28 cellular contexts compared by ENCODE assay signal in the genomic region with DNA sequence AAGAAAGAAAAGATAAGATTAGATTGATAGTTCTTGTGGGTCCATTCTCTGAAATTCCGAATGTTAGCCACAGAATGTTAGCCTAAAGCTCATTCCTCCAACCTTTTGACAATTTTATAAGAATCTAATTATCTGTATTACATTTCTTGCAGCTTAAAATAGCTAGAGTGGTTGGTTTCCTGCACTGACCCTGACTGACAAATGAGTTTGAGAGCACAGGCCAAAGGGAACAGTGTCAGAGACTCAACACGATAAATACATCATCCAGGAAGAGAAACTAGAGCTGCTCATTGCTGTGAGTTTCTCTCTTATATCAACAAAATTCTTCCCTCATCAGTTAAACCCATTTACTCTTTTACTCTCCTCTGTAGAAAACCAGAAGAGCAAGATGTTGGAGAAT.
"Had no signal": no experiment of that assay in that cellular context is flagged by ENCODE, and none has a peak within 500 bp of the region (broad histone marks: within the 10 kb centered on the region; RNA-seq: fewer than 3 reads in every experiment).

No MANE protein-coding gene starts in this region.

- H3K4me1 Mint-ChIP-seq: activated naive CD4-positive, alpha-beta T cell treated with anti-CD3 and anti-CD28 coated beads, Interleukin-2, amount 50 U/mL, for 24 hours; activated naive CD8-positive, alpha-beta T cell treated with anti-CD3 and anti-CD28 coated beads, Interleukin-2, amount 50 U/mL, for 24 hours; activated T-helper 17 cell treated with anti-CD3 and anti-CD28 coated beads, Interleukin-2, amount 50 U/mL, for 72 hours; central memory CD8-positive, alpha-beta T cell had no signal

- H3K9me3 Mint-ChIP-seq: activated B cell treated with CpG ODN at 0.5 μM for 24 hours; activated CD8-positive, alpha-beta T cell treated with anti-CD3 and anti-CD28 coated beads for 36 hours; activated naive CD4-positive, alpha-beta T cell treated with anti-CD3 and anti-CD28 coated beads for 36 hours; activated naive CD4-positive, alpha-beta T cell treated with anti-CD3 and anti-CD28 coated beads, Interleukin-2, amount 50 U/mL, for 24 hours; activated naive CD8-positive, alpha-beta T cell treated with anti-CD3 and anti-CD28 coated beads for 36 hours; activated naive CD8-positive, alpha-beta T cell treated with anti-CD3 and anti-CD28 coated beads, Interleukin-2, amount 50 U/mL, for 24 hours; activated T-cell treated with anti-CD3 and anti-CD28 coated beads, Interleukin-2, amount 50 U/mL, for 4 hours; activated T-helper 17 cell treated with anti-CD3 and anti-CD28 coated beads, Interleukin-2, amount 50 U/mL, for 72 hours; central memory CD8-positive, alpha-beta T cell; dendritic cell treated with granulocyte-macrophage colony-stimulating factor and Interleukin-4, amounts not matched to agents 40 ng/mL and 50 ng/mL, for 4 days; endodermal cell had no signal

- H3K36me3 Mint-ChIP-seq: activated naive CD4-positive, alpha-beta T cell treated with anti-CD3 and anti-CD28 coated beads, Interleukin-2, amount 50 U/mL, for 24 hours; activated naive CD8-positive, alpha-beta T cell treated with anti-CD3 and anti-CD28 coated beads for 36 hours had no signal

- H3K4me3 Mint-ChIP-seq: activated B cell treated with CpG ODN at 0.5 μM for 24 hours; activated CD8-positive, alpha-beta T cell treated with anti-CD3 and anti-CD28 coated beads for 36 hours; activated naive CD4-positive, alpha-beta T cell treated with anti-CD3 and anti-CD28 coated beads for 36 hours; activated naive CD4-positive, alpha-beta T cell treated with anti-CD3 and anti-CD28 coated beads, Interleukin-2, amount 50 U/mL, for 24 hours; activated naive CD8-positive, alpha-beta T cell treated with anti-CD3 and anti-CD28 coated beads for 36 hours; activated naive CD8-positive, alpha-beta T cell treated with anti-CD3 and anti-CD28 coated beads, Interleukin-2, amount 50 U/mL, for 24 hours; activated T-cell treated with anti-CD3 and anti-CD28 coated beads, Interleukin-2, amount 50 U/mL, for 4 hours; activated T-helper 17 cell treated with anti-CD3 and anti-CD28 coated beads, Interleukin-2, amount 50 U/mL, for 72 hours; central memory CD8-positive, alpha-beta T cell; dendritic cell treated with granulocyte-macrophage colony-stimulating factor and Interleukin-4, amounts not matched to agents 40 ng/mL and 50 ng/mL, for 4 days; endodermal cell had no signal

- ATAC-seq: activated CD4-positive, CD25-positive, alpha-beta regulatory T cell treated with anti-CD3 and anti-CD28 coated beads, Interleukin-2, amount 50 U/mL, for 24 hours; activated CD8-positive, alpha-beta T cell treated with anti-CD3 and anti-CD28 coated beads for 36 hours; activated naive CD8-positive, alpha-beta T cell treated with anti-CD3 and anti-CD28 coated beads, Interleukin-2, amount 50 U/mL, for 24 hours; activated T-cell treated with anti-CD3 and anti-CD28 coated beads, Interleukin-2, amount 50 U/mL, for 4 hours; activated T-helper 17 cell treated with anti-CD3 and anti-CD28 coated beads, Interleukin-2, amount 50 U/mL, for 72 hours; esophagus mucosa; foreskin keratinocyte; gastrocnemius medialis had no signal

- H3K27ac Mint-ChIP-seq: activated B cell treated with CpG ODN at 0.5 μM for 24 hours; activated CD8-positive, alpha-beta T cell treated with anti-CD3 and anti-CD28 coated beads for 36 hours; activated naive CD4-positive, alpha-beta T cell treated with anti-CD3 and anti-CD28 coated beads for 36 hours; activated naive CD4-positive, alpha-beta T cell treated with anti-CD3 and anti-CD28 coated beads, Interleukin-2, amount 50 U/mL, for 24 hours; activated naive CD8-positive, alpha-beta T cell treated with anti-CD3 and anti-CD28 coated beads for 36 hours; activated naive CD8-positive, alpha-beta T cell treated with anti-CD3 and anti-CD28 coated beads, Interleukin-2, amount 50 U/mL, for 24 hours; activated T-helper 17 cell treated with anti-CD3 and anti-CD28 coated beads, Interleukin-2, amount 50 U/mL, for 72 hours; dendritic cell treated with granulocyte-macrophage colony-stimulating factor and Interleukin-4, amounts not matched to agents 40 ng/mL and 50 ng/mL, for 4 days; endodermal cell had no signal

- H3K27me3 Mint-ChIP-seq: activated B cell treated with CpG ODN at 0.5 μM for 24 hours; activated CD8-positive, alpha-beta T cell treated with anti-CD3 and anti-CD28 coated beads for 36 hours; activated naive CD4-positive, alpha-beta T cell treated with anti-CD3 and anti-CD28 coated beads, Interleukin-2, amount 50 U/mL, for 24 hours; activated naive CD8-positive, alpha-beta T cell treated with anti-CD3 and anti-CD28 coated beads for 36 hours; activated naive CD8-positive, alpha-beta T cell treated with anti-CD3 and anti-CD28 coated beads, Interleukin-2, amount 50 U/mL, for 24 hours; activated T-helper 17 cell treated with anti-CD3 and anti-CD28 coated beads, Interleukin-2, amount 50 U/mL, for 72 hours; central memory CD8-positive, alpha-beta T cell had no signal

- DNase-seq: activated B cell treated with CpG ODN at 0.5 μM for 24 hours; activated CD4-positive, alpha-beta T cell treated with anti-CD3 and anti-CD28 coated beads for 48 hours; activated CD4-positive, alpha-beta T cell treated with anti-CD3 and anti-CD28 coated beads, Interleukin-2, amount 50 U/mL, for 1 hour; activated CD4-positive, alpha-beta T cell treated with anti-CD3 and anti-CD28 coated beads, Interleukin-2, amount 50 U/mL, for 48 hours; activated CD8-positive, alpha-beta memory T cell treated with anti-CD3 and anti-CD28 coated beads for 24 hours; activated CD8-positive, alpha-beta T cell treated with anti-CD3 and anti-CD28 coated beads for 36 hours; activated effector memory CD4-positive, alpha-beta T cell treated with Interleukin-2 at 50 U/mL for 16 hours; activated gamma-delta T cell treated with Interleukin-2 at 50 U/mL for 16 hours; activated naive CD4-positive, alpha-beta T cell treated with anti-CD3 and anti-CD28 coated beads for 36 hours; activated naive CD8-positive, alpha-beta T cell treated with anti-CD3 and anti-CD28 coated beads for 36 hours; activated naive CD8-positive, alpha-beta T cell treated with anti-CD3 and anti-CD28 coated beads, Interleukin-2, amount 50 U/mL, for 24 hours; activated T-cell treated with anti-CD3 and anti-CD28 coated beads, Interleukin-2, amount 50 U/mL, for 4 hours; adrenal gland; brain microvascular endothelial cell; dorsolateral prefrontal cortex; effector memory CD4-positive, alpha-beta T cell; endodermal cell; foreskin keratinocyte; gastrocnemius medialis; glutamatergic neuron; T-helper 2 cell; WERI-Rb-1 had no signal
